ENCODE assay signal across 23 cellular contexts in genomic region chr10:124048371-124049290, GRCh38. TPM values are rescaled to one million over a fixed set of nuclear protein-coding genes. Genes with fewer than 3 reads are reported as not detected.
DNase-seq lines count a peak whose midpoint lies in the region; ATAC-seq, FAIRE-seq and TF ChIP-seq lines count a peak whose summit lies in the region.
"Had no signal": no experiment of that assay in that cellular context is flagged by ENCODE, and none has a peak within 500 bp of the region (broad histone marks: within the 10 kb centered on the region; RNA-seq: fewer than 3 reads in every experiment).

No MANE protein-coding gene starts in this region.

- POLR2A ChIA-PET in HepG2 (lab: Yijun Ruan, JAX): interaction anchor here (0.7 to 2.4 kb wide), 12 partner anchors 12 to 370 kb away, joined by 3 to 31 read pairs (median 5); partner anchors contain the start of genes CHST15 and OAT

- peaks cover 7% of the 10 kb centered on the region; the same call in 1 of the 2 replicates for H3K79me2 ChIP-seq in GM23338 (replicated peaks; ENCODE audit: insufficient read depth)
- H3K79me2 ChIP-seq in HepG2 (ENCODE audit: insufficient read depth, low read length): peaks cover 77% of the 10 kb centered on the region

- TF ChIP-seq CTCF in GM23338 (conservative IDR thresholded peaks at IDR 0.05; ENCODE audit: low read depth in 2 of 2): no peak
- TF ChIP-seq CTCF in HepG2 (CRISPR knock-in tag; IDR thresholded peaks at IDR 0.05): no peak

- TF ChIP-seq RAD21 in HepG2 (CRISPR knock-in tag; IDR thresholded peaks at IDR 0.05): 0 out of 2 replicates have a peak, but pooled peaks have one; percentile 12

- peaks cover 18% of the 10 kb centered on the region for H3K27me3 Mint-ChIP-seq in GM23338 (ENCODE audit: insufficient read depth, low read depth, poor library complexity)
- H3K27me3 Mint-ChIP-seq: activated naive CD8-positive, alpha-beta T cell treated with anti-CD3 and anti-CD28 coated beads, Interleukin-2, amount 50 U/mL, for 24 hours had no signal

- peaks cover 34% of the 10 kb centered on the region for H3K4me1 Mint-ChIP-seq in GM23338
- H3K4me1 Mint-ChIP-seq: activated naive CD8-positive, alpha-beta T cell treated with anti-CD3 and anti-CD28 coated beads, Interleukin-2, amount 50 U/mL, for 24 hours; T-helper 17 cell had no signal

- in situ Hi-C loops in HepG2 (cut with HindIII; ENCODE audit: extremely low pct_ligation_motif_present, low pct_unique_long_range_greater_than_20kb): no loop called here

- DNase-seq in GM23338 (ENCODE audit: low spot score) (no peak), caudate nucleus (lab: John Stamatoyannopoulos, UW) (no peak), HepG2 (ENCODE audit: low spot score) (peak; percentile 93), renal cortical epithelial cell (ENCODE audit: low read depth) (peak; percentile 32), RPMI8226 (no peak), small intestine (no peak), NCI-H1930 (lab: John Stamatoyannopoulos, UW) (no peak)
- DNase-seq: activated CD4-positive, alpha-beta T cell treated with anti-CD3 and anti-CD28 coated beads, Interleukin-2, amount 10 ng/mL, durations not matched to agents 7 days and 5 days; activated CD8-positive, alpha-beta memory T cell treated with anti-CD3 and anti-CD28 coated beads, Interleukin-2, amount 50 U/mL, for 48 hours; activated effector memory CD4-positive, alpha-beta T cell treated with anti-CD3 and anti-CD28 coated beads, Interleukin-2, amount 50 U/mL, for 16 hours; activated naive CD8-positive, alpha-beta T cell treated with anti-CD3 and anti-CD28 coated beads, Interleukin-2, amount 50 U/mL, for 24 hours; Calu3; NCI-H82; OCI-M1; psoas muscle; T-helper 17 cell had no signal

- peak overlapping the region; percentile 54 for H3K9ac ChIP-seq in HepG2 (ENCODE audit: insufficient read depth, low read depth, low read length)

- BruUV-seq in HepG2 (replicated peaks; lab: Mats Ljungman, UMichigan): no TSS peak

- intact Hi-C loops in HepG2 (cut with micrococcal nuclease; ENCODE audit: unreplicated experiment): loop anchor here (2.0 kb wide), 1 partner anchor 14 kb away; no protein-coding TSS in a partner anchor

- no peaks in the 10 kb centered on the region for H3K9me2 ChIP-seq in GM23338 (ENCODE audit: insufficient read depth)

- FAIRE-seq in HepG2 (lab: Jason Lieb, UNC): peak; percentile 95
- no peak for FAIRE-seq in small intestine (lab: Jason Lieb, UNC)
- FAIRE-seq: A549, GM18507, K562 had no signal

- H3K27ac Mint-ChIP-seq in GM23338: no peak overlapping the region
- H3K27ac Mint-ChIP-seq: activated CD4-positive, alpha-beta T cell treated with anti-CD3 and anti-CD28 coated beads, Interleukin-2, amount 10 ng/mL, durations not matched to agents 7 days and 5 days; activated naive CD8-positive, alpha-beta T cell treated with anti-CD3 and anti-CD28 coated beads, Interleukin-2, amount 50 U/mL, for 24 hours; naive thymus-derived CD8-positive, alpha-beta T cell; T-helper 17 cell had no signal

- H4K20me1 ChIP-seq in GM23338 (replicated peaks; ENCODE audit: insufficient read depth) (no peaks in the 10 kb centered on the region), HepG2 (ENCODE audit: insufficient read depth, low read length) (peaks cover 3% of the 10 kb centered on the region; the same call in 1 of the 2 replicates)

- H3K27me3 ChIP-seq in GM23338 (ENCODE audit: insufficient read depth) (no peaks in the 10 kb centered on the region), HepG2 (ENCODE audit: control insufficient read depth in 1 of 2, insufficient read depth in 2 of 2, low read length in 2 of 2) (no peaks in the 10 kb centered on the region), small intestine (ENCODE audit: control insufficient read depth in 2 of 2, insufficient read depth in 2 of 2, low read length in 2 of 2) (peaks cover 0 to 3% of the 10 kb centered on the region in 2 donors)
- H3K27me3 ChIP-seq: SJSA1 had no signal

- CTCF ChIA-PET in HepG2 (lab: Yijun Ruan, JAX; ENCODE audit: low intra/inter-chr PET ratio, low total read pairs): no interaction called here

- H3K4me3 ChIP-seq in GM23338 (no peak overlapping the region), HepG2 (replicated peaks in 1 of 3; ENCODE audit: insufficient read depth in 1 of 3, low read depth in 2 of 3, low read length in 3 of 3) (peak overlapping the region in 1 of 3 experiments; percentile 45; a peak in 2 of 6 replicates), small intestine (ENCODE audit: low read depth in 1 of 2, low read length in 2 of 2) (no peak overlapping the region)
- H3K4me3 ChIP-seq: A549, K562, psoas muscle, SJSA1 had no signal

- H2AFZ ChIP-seq in GM23338 (no peak overlapping the region), HepG2 (ENCODE audit: low read length) (no peak overlapping the region)

- H3K36me3 Mint-ChIP-seq in GM23338 (ENCODE audit: low read depth): peaks cover 7% of the 10 kb centered on the region
- H3K36me3 Mint-ChIP-seq: naive thymus-derived CD8-positive, alpha-beta T cell had no signal

- H3K27ac ChIP-seq in GM23338 (ENCODE audit: low read depth): no peak overlapping the region
- H3K27ac ChIP-seq in caudate nucleus (ENCODE audit: low read depth, low read length): peak overlapping the region; percentile 46
- peak overlapping the region; percentile 83 for H3K27ac ChIP-seq in HepG2 (ENCODE audit: extremely low read length, insufficient read depth, low read length)
- H3K27ac ChIP-seq in small intestine (ENCODE audit: low read depth in 1 of 2, low read length in 1 of 2): no peak overlapping the region
- H3K27ac ChIP-seq: A549, psoas muscle, SJSA1, VCaP had no signal

- H3K4me1 ChIP-seq in GM23338 (ENCODE audit: insufficient read depth) (peaks cover 18% of the 10 kb centered on the region), HepG2 (ENCODE audit: insufficient read depth, low read length) (peaks cover 100% of the 10 kb centered on the region), small intestine (ENCODE audit: control insufficient read depth in 2 of 2, insufficient read depth in 1 of 2, low read depth in 1 of 2, low read length in 1 of 2) (no peaks in the 10 kb centered on the region)
- H3K4me1 ChIP-seq: SJSA1 had no signal

- no peak overlapping the region for H3K4me3 Mint-ChIP-seq in GM23338
- H3K4me3 Mint-ChIP-seq: activated CD4-positive, alpha-beta T cell treated with anti-CD3 and anti-CD28 coated beads, Interleukin-2, amount 10 ng/mL, durations not matched to agents 7 days and 5 days; activated naive CD8-positive, alpha-beta T cell treated with anti-CD3 and anti-CD28 coated beads, Interleukin-2, amount 50 U/mL, for 24 hours; naive thymus-derived CD8-positive, alpha-beta T cell; T-helper 17 cell had no signal

- WGBS in HepG2 (ENCODE audit: low lambda C conversion rate): under 1% methylated on average over 17 of the region's 19 CpGs
- 51 to 56% (median 53%) methylated on average over 18 to 19 of the region's 19 CpGs for WGBS in small intestine, 3 donors

- H3K4me2 ChIP-seq in GM23338 (0 out of 2 replicates have a peak overlapping the region, but pooled peaks have one; percentile 38), HepG2 (ENCODE audit: low read depth, low read length) (peak overlapping the region; percentile 71)

- ATAC-seq in GM23338: no peak; the same call in 2 of the 3 replicates
- peak; percentile 93 for ATAC-seq in HepG2
- no peak for ATAC-seq in GM18868 (IDR thresholded peaks at IDR 0.05; ENCODE audit: unreplicated experiment)
- ATAC-seq: activated naive CD8-positive, alpha-beta T cell treated with anti-CD3 and anti-CD28 coated beads, Interleukin-2, amount 50 U/mL, for 24 hours; K562; naive thymus-derived CD8-positive, alpha-beta T cell; T-helper 17 cell had no signal

- no peaks in the 10 kb centered on the region for H3F3A ChIP-seq in GM23338 (replicated peaks; ENCODE audit: low read depth)

- no peak; a peak in 1 of 4 replicates for TF ChIP-seq POLR2A in HepG2 (IDR thresholded peaks at IDR 0.05; ENCODE audit: insufficient read depth in 1 of 2, low read depth in 2 of 2, low read length in 2 of 2)

- H3K36me3 ChIP-seq in GM23338 (ENCODE audit: insufficient read depth) (no peaks in the 10 kb centered on the region), HepG2 (replicated peaks in 1 of 2; ENCODE audit: control insufficient read depth in 1 of 2, insufficient read depth in 2 of 2, low read length in 2 of 2) (peaks cover 4 to 20% of the 10 kb centered on the region in 2 experiments), small intestine (ENCODE audit: control insufficient read depth in 2 of 2, insufficient read depth in 2 of 2, low read length in 2 of 2) (no peaks in the 10 kb centered on the region)
- H3K36me3 ChIP-seq: SJSA1 had no signal

- H3K9me3 Mint-ChIP-seq in GM23338: peaks cover 2% of the 10 kb centered on the region; the same call in 2 of the 3 replicates
- H3K9me3 Mint-ChIP-seq: activated CD4-positive, alpha-beta T cell treated with anti-CD3 and anti-CD28 coated beads, Interleukin-2, amount 10 ng/mL, durations not matched to agents 7 days and 5 days had no signal

- TF ChIP-seq EP300 in HepG2 (IDR thresholded peaks at IDR 0.05; ENCODE audit: low read depth in 2 of 2, low read length in 2 of 2): peak in 1 of 2 experiments; percentile 93; a peak in 2 of 4 replicates
- TF ChIP-seq EP300 in HepG2 (CRISPR knock-in tag; IDR thresholded peaks at IDR 0.05; ENCODE audit: borderline replicate concordance): peak; percentile 80

- H3K9me3 ChIP-seq in HepG2 (ENCODE audit: low read length) (no peaks in the 10 kb centered on the region), small intestine (ENCODE audit: control insufficient read depth, low read depth) (no peaks in the 10 kb centered on the region)
- H3K9me3 ChIP-seq: A549, psoas muscle, SJSA1 had no signal

RNA-seq across cellular contexts. Expression of gene CHST15, which starts 44.8 kb away (rescaled TPM):
- total RNA-seq in GM23338 (2014; rRNA removed; shearing (Covaris generic)): 10.9 and 11.2 TPM in 2 replicates
- polyA plus RNA-seq in GM23338 (2016; fragmentation: Nextera tagmentation; extraction: Ambion mirVana) (2.6 and 2.7 TPM in 2 replicates), HepG2 (2011; rRNA removed) (94.7 and 113 TPM in 2 replicates), small intestine (1 to 10 TPM in 2 of 3 donors, under 1 TPM in 1; 0.45 to 8.5 (median 3.0) TPM)
- total RNA-seq in HepG2 (2016; rRNA removed; fragmentation: Illumina TruSeq; extraction: Trizol) (1.1 and 1.4 TPM in 2 replicates), renal cortical epithelial cell (33.7 and 38.3 TPM in 2 replicates)
- total RNA-seq in HepG2 (2016; cell fraction: cytosol; rRNA removed; fragmentation: Illumina TruSeq; extraction: Trizol; ENCODE audit: low read depth): 1.0 and 1.2 TPM in 2 replicates
- 1.4 and 1.5 TPM in 2 replicates for total RNA-seq in HepG2 (2016; cell fraction: insoluble cytoplasmic fraction; rRNA removed; fragmentation: Illumina TruSeq; extraction: Trizol)
- 2.7 and 2.9 TPM in 2 replicates for total RNA-seq in HepG2 (2016; cell fraction: membrane; rRNA removed; fragmentation: Illumina TruSeq; extraction: Trizol)
- 1.1 and 1.9 TPM in 2 replicates for total RNA-seq in HepG2 (2016; cell fraction: nucleus; rRNA removed; fragmentation: Illumina TruSeq; extraction: Trizol)
- 101 and 112 TPM in 2 replicates for polyA plus RNA-seq in HepG2 (2011; cell fraction: cytosol; rRNA removed)
- polyA plus RNA-seq in HepG2 (2011; cell fraction: nucleus; rRNA removed): 181 and 188 TPM in 2 replicates
- 46.0 and 71.6 TPM in 2 replicates for polyA plus RNA-seq in HepG2 (2012)
- 0.27 and 0.52 TPM in 2 replicates for polyA plus RNA-seq in HepG2 (2016; cell fraction: cytosol; fragmentation: Illumina TruSeq; extraction: Trizol; ENCODE audit: low read depth)
- polyA plus RNA-seq in HepG2 (2016; cell fraction: insoluble cytoplasmic fraction; fragmentation: Illumina TruSeq; extraction: Trizol; ENCODE audit: low read depth): 1.4 TPM in 2 replicates
- polyA plus RNA-seq in HepG2 (2016; cell fraction: membrane; fragmentation: Illumina TruSeq; extraction: Trizol; ENCODE audit: low read depth): 0.68 and 0.92 TPM in 2 replicates
- 1.1 and 1.9 TPM in 2 replicates for polyA plus RNA-seq in HepG2 (2016; cell fraction: nucleus; fragmentation: Illumina TruSeq; extraction: Trizol; ENCODE audit: insufficient read depth, low read depth)
- polyA minus RNA-seq in HepG2 (2011; rRNA and poly(A)+ RNA removed; ENCODE audit: low replicate concordance): 10.5 and 261 TPM in 2 replicates
- 111 and 123 TPM in 2 replicates for polyA minus RNA-seq in HepG2 (2011; cell fraction: cytosol; rRNA and poly(A)+ RNA removed)
- polyA minus RNA-seq in HepG2 (2011; cell fraction: nucleus; rRNA and poly(A)+ RNA removed): 241 and 251 TPM in 2 replicates
- total RNA-seq: activated CD4-positive, alpha-beta T cell treated with anti-CD3 and anti-CD28 coated beads, Interleukin-2, amount 10 ng/mL, durations not matched to agents 7 days and 5 days had no signal

Comparison
In these comparisons a context has a peak if more than half of its experiments do, and no peak if none do; other contexts are left out.
1. DNase-seq: peak in HepG2 (single experiment) and renal cortical epithelial cell (single experiment); none in GM23338 (single experiment), caudate nucleus (0 of 61), RPMI8226 (single experiment), small intestine (single experiment) and NCI-H1930 (0 of 2).
2. H3K27ac ChIP-seq: peak in caudate nucleus (single experiment) and HepG2 (single experiment); none in GM23338 (single experiment) and small intestine (0 of 2).